1 cellular context compared by ENCODE assay signal in the genomic region with DNA sequence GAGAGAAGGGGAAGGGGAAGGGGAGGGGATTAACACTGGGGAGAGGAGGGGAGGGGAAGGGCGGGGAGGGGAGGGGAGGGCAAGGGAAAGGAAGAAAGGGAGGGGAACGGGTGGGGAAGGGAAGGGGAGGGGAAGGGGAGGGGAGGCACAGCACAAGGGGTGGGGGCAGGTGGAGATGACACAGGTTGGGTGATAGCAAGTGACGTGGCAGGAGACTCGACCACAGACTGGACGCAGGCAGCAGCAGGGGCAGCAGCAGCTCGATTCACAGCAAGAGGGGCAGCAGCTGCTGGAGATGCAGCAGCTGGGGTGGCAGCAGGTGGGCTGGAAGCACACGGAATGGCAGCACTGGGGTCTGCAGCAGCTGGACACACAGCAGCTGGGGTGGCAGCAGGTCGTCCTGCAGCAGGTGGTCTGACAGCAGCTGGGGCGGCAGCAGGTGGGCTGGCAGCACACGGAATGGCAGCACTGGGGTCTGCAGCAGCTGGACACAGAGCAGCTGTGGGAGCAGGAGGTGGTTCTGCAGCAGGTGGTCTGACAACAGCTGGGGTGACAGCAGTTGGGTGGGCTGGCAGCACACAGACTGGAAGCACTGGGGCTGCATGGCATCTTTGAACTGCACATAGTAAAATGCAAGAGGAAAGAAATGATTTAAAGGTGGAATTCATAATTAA.
TF ChIP-seq lines count a peak whose summit lies in the region.

A gene (minus strand): TSS at position 624 of the 674 bp plus-strand sequence. CDS start 0 bp downstream, at position 624.

TF ChIP-seq in HepG2, 621 proteins besides CTCF, POLR2A, EP300 and RAD21:
- TF ChIP-seq MEF2D (CRISPR knock-in tag; IDR thresholded peaks at IDR 0.05) (no peak), RBM39 (IDR thresholded peaks at IDR 0.05; ENCODE audit: low read depth, low read length, poor library complexity, severe bottlenecking) (no peak), PCBP1 (IDR thresholded peaks at IDR 0.05; ENCODE audit: borderline replicate concordance, low read depth, low read length) (0 out of 2 replicates have a peak, but pooled peaks have one; percentile 40)
